ENCODE assay signal across 1 cellular context in genomic region chr1:154974808-154975408, GRCh38.
TF ChIP-seq lines count a peak whose summit lies in the region.

No MANE protein-coding gene starts in this region.

TF ChIP-seq in K562, 482 proteins besides CTCF, POLR2A, EP300 and RAD21 (continues in another document):
- TF ChIP-seq TCFL5 (CRISPR knock-in tag; conservative IDR thresholded peaks at IDR 0.05), result no peak
- TF ChIP-seq MLLT1 (IDR thresholded peaks at IDR 0.05), result peak in 1 of 2 experiments; percentile 39; a peak in 2 of 4 replicates
- peak; percentile 56; the same call in 1 of the 2 replicates for TF ChIP-seq SP1 (CRISPR knock-in tag; IDR thresholded peaks at IDR 0.05)
- TF ChIP-seq ZBTB49 (CRISPR knock-in tag; IDR thresholded peaks at IDR 0.05; ENCODE audit: borderline replicate concordance), result peak; percentile 75; the same call in 1 of the 2 replicates
- TF ChIP-seq NFXL1 (CRISPR knock-in tag; IDR thresholded peaks at IDR 0.05), result no peak
- peak; percentile 72 for TF ChIP-seq TAF1 (IDR thresholded peaks at IDR 0.05; ENCODE audit: control insufficient read depth, extremely low read depth, insufficient read depth, low read length, severe bottlenecking)
- peak; percentile 78 for TF ChIP-seq KLF13 (tag; IDR thresholded peaks at IDR 0.05; ENCODE audit: borderline replicate concordance, low read depth)
- TF ChIP-seq YBX1 (IDR thresholded peaks at IDR 0.05), result no peak
- TF ChIP-seq HNRNPLL (IDR thresholded peaks at IDR 0.05; ENCODE audit: low read depth, low read length, poor library complexity, severe bottlenecking), result peak; percentile 10
- peak; percentile 76; the same call in 1 of the 2 replicates for TF ChIP-seq RNF2 (IDR thresholded peaks at IDR 0.05)
- no peak for TF ChIP-seq DACH1 (IDR thresholded peaks at IDR 0.05; ENCODE audit: partially characterized antibody)
- no peak for TF ChIP-seq CAMTA2 (CRISPR knock-in tag; conservative IDR thresholded peaks at IDR 0.05)
- peak; percentile 46 for TF ChIP-seq ZBTB26 (CRISPR knock-in tag; IDR thresholded peaks at IDR 0.05)
- TF ChIP-seq ZNF445 (CRISPR knock-in tag; IDR thresholded peaks at IDR 0.05; ENCODE audit: low read depth), result no peak
- TF ChIP-seq ZBTB33 (CRISPR knock-in tag; IDR thresholded peaks at IDR 0.05), result peak; percentile 63; the same call in 1 of the 2 replicates
- TF ChIP-seq HNRNPH1 (optimal IDR thresholded peaks at IDR 0.05; ENCODE audit: low read depth, low read length), result no peak
- TF ChIP-seq HSF4 (CRISPR knock-in tag; IDR thresholded peaks at IDR 0.05; ENCODE audit: borderline replicate concordance), result no peak
- TF ChIP-seq MAX (CRISPR knock-in tag; IDR thresholded peaks at IDR 0.05), result peak; percentile 60; the same call in 1 of the 2 replicates
- TF ChIP-seq NFATC3 (IDR thresholded peaks at IDR 0.05), result no peak
- no peak for TF ChIP-seq ZNF584 (CRISPR knock-in tag; IDR thresholded peaks at IDR 0.05; ENCODE audit: low read depth)
- TF ChIP-seq PKNOX1 (IDR thresholded peaks at IDR 0.05), result no peak
- TF ChIP-seq NR3C1 (CRISPR knock-in tag; IDR thresholded peaks at IDR 0.05), result no peak
- no peak for TF ChIP-seq ZNF184 (CRISPR knock-in tag; IDR thresholded peaks at IDR 0.05)
- TF ChIP-seq NFRKB (IDR thresholded peaks at IDR 0.05; ENCODE audit: low read depth), result no peak; the same call in 1 of the 2 replicates
- TF ChIP-seq CXXC5 (CRISPR knock-in tag; IDR thresholded peaks at IDR 0.05), result no peak
- 0 out of 2 replicates have a peak, but pooled peaks have one; percentile 20 for TF ChIP-seq PYGO2 (tag; IDR thresholded peaks at IDR 0.05)
- no peak for TF ChIP-seq KDM1A (IDR thresholded peaks at IDR 0.05)
- no peak for TF ChIP-seq LARP7 (IDR thresholded peaks at IDR 0.05)
- TF ChIP-seq MEIS2 (IDR thresholded peaks at IDR 0.05; ENCODE audit: partially characterized antibody), result peak; percentile 97
- 0 out of 2 replicates have a peak, but pooled peaks have one; percentile 18 for TF ChIP-seq ZBTB9 (CRISPR knock-in tag; IDR thresholded peaks at IDR 0.05)
- TF ChIP-seq NRF1 (conservative IDR thresholded peaks at IDR 0.05 in 1 of 2, IDR thresholded peaks at IDR 0.05 in 1 of 2), result peak; percentile 100
- no peak for TF ChIP-seq RB1 (IDR thresholded peaks at IDR 0.05; ENCODE audit: low read depth)
- TF ChIP-seq E4F1 (CRISPR knock-in tag; IDR thresholded peaks at IDR 0.05; ENCODE audit: borderline replicate concordance), result no peak
- peak; percentile 19; the same call in 1 of the 2 replicates for TF ChIP-seq ZKSCAN1 (IDR thresholded peaks at IDR 0.05; ENCODE audit: low read depth, low read length)
- TF ChIP-seq SLC30A9 (CRISPR knock-in tag; IDR thresholded peaks at IDR 0.05), result no peak
- 0 out of 2 replicates have a peak, but pooled peaks have one; percentile 66 for TF ChIP-seq ELF2 (CRISPR knock-in tag; IDR thresholded peaks at IDR 0.05)
- TF ChIP-seq IRF9 (tag; IDR thresholded peaks at IDR 0.05), result no peak
- no peak for TF ChIP-seq TCF3 (CRISPR knock-in tag; IDR thresholded peaks at IDR 0.05)
- TF ChIP-seq MECOM (CRISPR knock-in tag; IDR thresholded peaks at IDR 0.05), result no peak
- no peak for TF ChIP-seq POLR3G (IDR thresholded peaks at IDR 0.05; ENCODE audit: extremely low read depth, insufficient read length, insufficient replicate concordance)
- 0 out of 2 replicates have a peak, but pooled peaks have one; percentile 7 for TF ChIP-seq ZNF592 (IDR thresholded peaks at IDR 0.05)
- TF ChIP-seq POLR2B (IDR thresholded peaks at IDR 0.05; ENCODE audit: low read depth, partially characterized antibody), result peak; percentile 97
- TF ChIP-seq ETV1 (tag; conservative IDR thresholded peaks at IDR 0.05; ENCODE audit: low read depth), result no peak
- no peak for TF ChIP-seq HNRNPL (IDR thresholded peaks at IDR 0.05; ENCODE audit: low read depth, low read length)
- no peak for TF ChIP-seq MAFF (IDR thresholded peaks at IDR 0.05; ENCODE audit: low read length)
- TF ChIP-seq KDM5B (IDR thresholded peaks at IDR 0.05; ENCODE audit: insufficient replicate concordance, low read depth, low read length), result peak; percentile 53
- TF ChIP-seq ZNF77 (CRISPR knock-in tag; IDR thresholded peaks at IDR 0.05), result no peak
